ENCODE assay signal across 8 cellular contexts in genomic region chr6:77609106-77609505, GRCh38. TPM values are rescaled to one million over a fixed set of nuclear protein-coding genes. Genes with fewer than 3 reads are reported as not detected.
"Had no signal": no experiment of that assay in that cellular context is flagged by ENCODE, and none has a peak within 500 bp of the region (broad histone marks: within the 10 kb centered on the region; RNA-seq: fewer than 3 reads in every experiment).

No MANE protein-coding gene starts in this region.

- H3K27me3 Mint-ChIP-seq: IgD-negative memory B cell had no signal

- ATAC-seq: HepG2, K562 had no signal

- H3K4me3 Mint-ChIP-seq: IgD-negative memory B cell had no signal

- H3K4me3 ChIP-seq: K562 had no signal

- H3K4me1 Mint-ChIP-seq: IgD-negative memory B cell had no signal

- H3K27ac ChIP-seq: HL-60 had no signal

- H3K36me3 Mint-ChIP-seq: IgD-negative memory B cell had no signal

- DNase-seq: IMR-90, KBM-7, KG1 had no signal

RNA-seq across cellular contexts. Expression of gene MEI4, which starts 43.7 kb away (rescaled TPM):
- total RNA-seq: HepG2, HT-29, IMR-90, K562 had no signal
- polyA plus RNA-seq: HepG2, IMR-90, K562 had no signal
